ENCODE assay signal across 31 cellular contexts in the genomic region with DNA sequence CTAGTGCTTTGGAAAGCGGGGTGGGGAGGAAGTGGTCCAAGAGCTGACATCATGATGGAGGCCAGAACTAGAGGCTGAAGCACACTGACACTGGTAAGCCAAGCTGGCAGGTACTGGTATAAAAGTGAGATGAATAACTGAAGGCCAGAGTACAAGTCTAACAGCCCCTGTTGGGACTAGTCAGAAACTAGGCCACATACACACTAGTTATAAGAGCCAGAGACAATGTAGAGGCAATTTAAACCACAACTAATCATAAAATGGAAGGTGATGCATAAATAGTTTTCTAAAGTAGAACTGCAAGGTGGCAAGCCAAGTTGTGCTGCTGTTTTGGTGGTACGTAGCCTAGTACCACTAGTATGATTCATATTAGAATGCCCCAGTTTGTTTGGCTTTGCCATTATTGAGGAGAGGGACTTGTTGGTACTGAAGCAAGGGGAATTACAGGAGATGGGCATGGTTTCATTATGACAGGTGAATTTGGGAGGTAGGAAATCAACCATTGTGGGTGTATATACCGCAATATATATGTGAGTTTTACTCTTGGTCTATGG. TPM values are rescaled to one million over a fixed set of nuclear protein-coding genes. Genes with fewer than 3 reads are reported as not detected.
"Had no signal": no experiment of that assay in that cellular context is flagged by ENCODE, and none has a peak within 500 bp of the region (broad histone marks: within the 10 kb centered on the region; RNA-seq: fewer than 3 reads in every experiment).

No MANE protein-coding gene starts in this region.

- H3K27me3 ChIP-seq: breast epithelium had no signal

- H3K27ac ChIP-seq: breast epithelium, SK-N-MC had no signal

- DNase-seq: activated B cell treated with CpG ODN at 0.5 μM for 24 hours; activated CD4-positive, alpha-beta memory T cell treated with anti-CD3 and anti-CD28 coated beads, Interleukin-2, amount 10 ng/mL, durations not matched to agents 7 days and 5 days; activated CD4-positive, alpha-beta T cell treated with anti-CD3 and anti-CD28 coated beads for 1 hour; activated CD4-positive, alpha-beta T cell treated with anti-CD3 and anti-CD28 coated beads, Interleukin-2, amount 10 ng/mL, durations not matched to agents 7 days and 5 days; activated effector memory CD4-positive, alpha-beta T cell treated with Interleukin-2 at 50 U/mL for 16 hours; activated naive CD4-positive, alpha-beta T cell; activated T-cell treated with anti-CD3 and anti-CD28 coated beads for 4 hours; amygdala; caudate nucleus; Karpas-422; MM.1S; NCI-H1105; NCI-H1436 treated with DMSO at 0.1 percent for 48 hours; NCI-H187; NCI-H2081; NCI-H510A treated with DMSO at 0.1 percent for 48 hours; NCI-H69; NK-92 treated with Interleukin-12 subunit alpha and Interleukin-12 subunit beta, amount 100 ng/mL, for 24 hours; OCI-M1; RPMI8226; T-cell; T-helper 2 cell; T1000 had no signal

- FAIRE-seq: K562, TTC549 had no signal

- H3K9me3 ChIP-seq: breast epithelium had no signal

- H3K4me1 Mint-ChIP-seq: activated B cell treated with CpG ODN at 0.5 μM for 24 hours; activated CD4-positive, alpha-beta T cell treated with anti-CD3 and anti-CD28 coated beads, Interleukin-2, amount 10 ng/mL, durations not matched to agents 7 days and 5 days had no signal

- H3K27ac Mint-ChIP-seq: activated B cell treated with CpG ODN at 0.5 μM for 24 hours; activated CD4-positive, alpha-beta memory T cell treated with anti-CD3 and anti-CD28 coated beads, Interleukin-2, amount 10 ng/mL, durations not matched to agents 7 days and 5 days; activated CD4-positive, alpha-beta T cell treated with anti-CD3 and anti-CD28 coated beads, Interleukin-2, amount 10 ng/mL, durations not matched to agents 7 days and 5 days; activated naive CD4-positive, alpha-beta T cell treated with anti-CD3 and anti-CD28 coated beads, Interleukin-2, amount 50 U/mL, for 24 hours; T-cell had no signal

- H3K36me3 ChIP-seq: breast epithelium had no signal

- H3K4me3 ChIP-seq: breast epithelium, K562, SK-N-MC had no signal

- H3K4me1 ChIP-seq: breast epithelium had no signal

- H3K27me3 Mint-ChIP-seq: activated B cell treated with CpG ODN at 0.5 μM for 24 hours; activated CD4-positive, alpha-beta memory T cell treated with anti-CD3 and anti-CD28 coated beads, Interleukin-2, amount 10 ng/mL, durations not matched to agents 7 days and 5 days; activated CD4-positive, alpha-beta T cell treated with anti-CD3 and anti-CD28 coated beads, Interleukin-2, amount 10 ng/mL, durations not matched to agents 7 days and 5 days; activated naive CD4-positive, alpha-beta T cell treated with anti-CD3 and anti-CD28 coated beads, Interleukin-2, amount 50 U/mL, for 24 hours; T-cell had no signal

- ATAC-seq: K562, Panc1, Right ventricle myocardium inferior, T-cell had no signal

- H3K4me3 Mint-ChIP-seq: activated B cell treated with CpG ODN at 0.5 μM for 24 hours; activated CD4-positive, alpha-beta memory T cell treated with anti-CD3 and anti-CD28 coated beads, Interleukin-2, amount 10 ng/mL, durations not matched to agents 7 days and 5 days; activated CD4-positive, alpha-beta T cell treated with anti-CD3 and anti-CD28 coated beads, Interleukin-2, amount 10 ng/mL, durations not matched to agents 7 days and 5 days; activated naive CD4-positive, alpha-beta T cell treated with anti-CD3 and anti-CD28 coated beads, Interleukin-2, amount 50 U/mL, for 24 hours; T-cell had no signal

- H3K9me3 Mint-ChIP-seq: activated B cell treated with CpG ODN at 0.5 μM for 24 hours; activated CD4-positive, alpha-beta memory T cell treated with anti-CD3 and anti-CD28 coated beads, Interleukin-2, amount 10 ng/mL, durations not matched to agents 7 days and 5 days; activated CD4-positive, alpha-beta T cell treated with anti-CD3 and anti-CD28 coated beads, Interleukin-2, amount 10 ng/mL, durations not matched to agents 7 days and 5 days had no signal

RNA-seq across cellular contexts. Expression of a gene that starts 57.6 kb away (rescaled TPM):
- total RNA-seq: activated CD4-positive, alpha-beta memory T cell treated with anti-CD3 and anti-CD28 coated beads, Interleukin-2, amount 10 ng/mL, durations not matched to agents 7 days and 5 days; activated CD4-positive, alpha-beta T cell treated with anti-CD3 and anti-CD28 coated beads, Interleukin-2, amount 10 ng/mL, durations not matched to agents 7 days and 5 days; activated CD8-positive, alpha-beta memory T cell treated with anti-CD3 and anti-CD28 coated beads for 36 hours; K562 had no signal
